In the genomic region with DNA sequence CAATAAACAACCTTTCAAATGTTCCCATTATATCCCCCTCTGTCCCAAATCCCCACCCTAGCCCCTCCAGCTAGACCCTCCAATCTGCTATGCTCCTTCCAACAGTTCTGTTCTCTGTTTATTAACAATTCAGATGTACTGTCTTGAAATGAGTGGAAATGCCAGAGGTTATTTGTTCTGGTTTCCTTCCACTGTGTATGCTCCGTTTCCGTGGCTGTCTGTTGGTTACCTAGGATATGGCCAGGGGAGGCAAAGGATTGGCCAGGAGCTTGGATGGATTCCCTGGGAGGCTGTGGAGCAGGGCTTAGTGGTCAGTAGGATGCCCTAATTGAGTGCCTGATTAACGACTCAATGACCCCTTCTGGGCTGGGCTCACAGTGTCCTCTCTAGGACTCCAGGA, we compare ENCODE assay signal across 9 cellular contexts.
A peak's percentile ranks its signal among the peaks of the same experiment; 100 is the strongest.
DNase-seq lines count a peak whose midpoint lies in the region; ATAC-seq, FAIRE-seq and TF ChIP-seq lines count a peak whose summit lies in the region.
"Had no signal": no experiment of that assay in that cellular context is flagged by ENCODE, and none has a peak within 500 bp of the region (broad histone marks: within the 10 kb centered on the region; RNA-seq: fewer than 3 reads in every experiment).

No MANE protein-coding gene starts in this region.

- TF ChIP-seq POLR2A in upper lobe of left lung (IDR thresholded peaks at IDR 0.05) (no peak), GM12892 (IDR thresholded peaks at IDR 0.05; ENCODE audit: low read depth, low read length) (no peak)

- TF ChIP-seq EP300 in upper lobe of left lung (IDR thresholded peaks at IDR 0.05), result no peak

- H3K4me1 ChIP-seq in left lung (peaks cover 24 to 26% of the 10 kb centered on the region in 2 donors), upper lobe of left lung (peaks cover 18 to 28% (median 19%) of the 10 kb centered on the region in 4 donors)

- DNase-seq in DMS 273 (lab: John Stamatoyannopoulos, UW; ENCODE audit: unreplicated experiment), result peak; percentile 20
- DNase-seq in DMS 273 treated with DMSO at 0.1 percent for 48 hours (lab: John Stamatoyannopoulos, UW), result no peak
- peak; percentile 69 to 85 for DNase-seq in cardiac fibroblast (ENCODE audit: low read depth in 2 of 2)
- peak in 1 of 2 donors; percentile 43 for DNase-seq in left lung
- DNase-seq in upper lobe of left lung, result no peak
- DNase-seq in T-helper 9 cell, result no peak
- DNase-seq in GM12892 (ENCODE audit: insufficient read length), result no peak
- DNase-seq: stimulated activated CD4-positive, alpha-beta T cell treated with anti-CD3 and anti-CD28 coated beads, Interleukin-12 subunit alpha, Interleukin-12 subunit beta, amount 100 ng/mL, for 4 hours had no signal

- WGBS in upper lobe of left lung, 2 donors, result 32 to 36% methylated on average over 3 of the region's 3 CpGs

- H3K27me3 ChIP-seq in left lung (no peaks in the 10 kb centered on the region), upper lobe of left lung (no peaks in the 10 kb centered on the region)

- H3K27ac ChIP-seq in left lung, result peak overlapping the region; percentile 61 to 70
- peak overlapping the region in 3 of 4 donors; percentile 63 to 77 (median 75) for H3K27ac ChIP-seq in upper lobe of left lung

- ATAC-seq in left lung (peak; percentile 70), upper lobe of left lung (ENCODE audit: low FRiP score in 2 of 2) (peak; percentile 31 to 78), HG03280 (IDR thresholded peaks at IDR 0.05; ENCODE audit: unreplicated experiment) (no peak)

- FAIRE-seq in GM12892 (lab: Jason Lieb, UNC), result no peak

- H3K36me3 ChIP-seq in left lung, result no peaks in the 10 kb centered on the region
- no peaks in the 10 kb centered on the region for H3K36me3 ChIP-seq in upper lobe of left lung

- no peaks in the 10 kb centered on the region for H3K9me3 ChIP-seq in left lung
- H3K9me3 ChIP-seq in upper lobe of left lung, result no peaks in the 10 kb centered on the region

- H3K4me3 ChIP-seq in cardiac fibroblast (replicated peaks in 1 of 2; ENCODE audit: low read depth in 2 of 2, low read length in 2 of 2) (no peak overlapping the region), left lung (no peak overlapping the region), upper lobe of left lung (peak overlapping the region in 1 of 4 donors; percentile 2)

- no peak for TF ChIP-seq CTCF in cardiac fibroblast (IDR thresholded peaks at IDR 0.05; ENCODE audit: low read depth, low read length)
- no peak for TF ChIP-seq CTCF in left lung (IDR thresholded peaks at IDR 0.05)
- no peak for TF ChIP-seq CTCF in upper lobe of left lung (IDR thresholded peaks at IDR 0.05)

- intact Hi-C loops in left lung (cut with DNase I), result no loop called here

Comparison
In these comparisons a context has a peak if more than half of its experiments do, and no peak if none do; other contexts are left out.
1. DNase-seq: peak in DMS 273 (single experiment) and cardiac fibroblast (2 of 2); none in DMS 273 treated with DMSO at 0.1 percent for 48 hours (single experiment), upper lobe of left lung (0 of 2), T-helper 9 cell (single experiment) and GM12892 (single experiment).